ENCODE assay signal across 8 cellular contexts in the genomic region with DNA sequence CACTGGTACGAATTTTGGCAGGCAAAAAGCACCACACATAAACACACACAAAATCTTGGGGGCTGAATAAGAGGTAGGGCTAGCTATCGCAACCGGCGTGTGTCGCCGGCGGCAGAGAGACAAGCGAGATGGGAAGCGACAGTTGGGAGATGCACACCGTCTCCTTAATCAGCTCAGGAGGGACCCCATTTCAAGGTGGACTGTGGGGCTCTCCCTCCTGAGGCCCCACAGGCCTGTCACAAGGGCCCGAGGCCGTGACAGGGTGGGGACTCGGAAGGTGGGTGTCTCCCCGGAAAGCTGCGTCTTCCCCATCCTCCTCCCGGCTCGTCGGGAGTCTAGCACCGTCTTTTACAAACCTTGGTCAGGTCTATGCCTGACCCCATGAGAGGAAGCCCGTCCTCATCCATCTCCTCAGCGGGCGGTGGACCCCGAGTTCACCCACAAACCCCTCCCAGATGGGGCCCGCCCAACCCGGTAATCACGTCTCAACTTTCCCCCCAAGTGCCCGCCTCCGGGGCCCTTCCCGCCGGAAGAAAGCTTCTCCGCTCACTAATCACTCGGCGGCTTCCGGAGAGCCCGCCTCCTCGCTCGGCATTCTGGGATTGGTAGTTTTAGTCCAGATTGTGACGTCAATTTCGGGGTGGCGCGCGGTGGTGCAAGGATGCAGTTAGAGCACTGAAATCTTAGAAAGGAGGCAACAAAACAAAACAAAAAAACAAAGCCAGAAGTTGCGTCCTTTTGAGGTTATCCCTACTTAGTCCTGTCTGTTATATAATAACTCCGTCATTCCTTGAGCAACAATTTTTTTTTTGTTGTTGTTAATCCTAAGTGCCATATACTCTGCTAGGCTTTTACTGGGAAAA. TPM values are rescaled to one million over a fixed set of nuclear protein-coding genes. Genes with fewer than 3 reads are reported as not detected.
DNase-seq lines count a peak whose midpoint lies in the region; ATAC-seq and TF ChIP-seq lines count a peak whose summit lies in the region.

A gene with protein sequence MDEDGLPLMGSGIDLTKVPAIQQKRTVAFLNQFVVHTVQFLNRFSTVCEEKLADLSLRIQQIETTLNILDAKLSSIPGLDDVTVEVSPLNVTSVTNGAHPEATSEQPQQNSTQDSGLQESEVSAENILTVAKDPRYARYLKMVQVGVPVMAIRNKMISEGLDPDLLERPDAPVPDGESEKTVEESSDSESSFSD (minus strand): TSS at position 436 of the 863 bp plus-strand sequence. CDS start 29 bp downstream, at position 407.

- TF ChIP-seq CTCF in WERI-Rb-1 (IDR thresholded peaks at IDR 0.05; ENCODE audit: low read depth, low read length) (no peak), mammary epithelial cell (conservative IDR thresholded peaks at IDR 0.05 in 1 of 2, IDR thresholded peaks at IDR 0.05 in 1 of 2; ENCODE audit: extremely low read depth in 1 of 2, insufficient read depth in 1 of 2, low read depth in 1 of 2, low read length in 2 of 2) (no peak)

- H3K4me3 ChIP-seq in WERI-Rb-1 (ENCODE audit: low read depth, low read length): peak within 1 kb of the TSS; percentile 85
- H3K4me3 ChIP-seq in mammary epithelial cell (replicated peaks in 1 of 3; ENCODE audit: insufficient read depth in 1 of 3, low read depth in 2 of 3, low read length in 3 of 3): peak within 1 kb of the TSS; percentile 68 to 97 (median 74)
- peak within 1 kb of the TSS; percentile 85 for H3K4me3 ChIP-seq in iPS-18c (ENCODE audit: insufficient read depth, low read depth, low read length)
- peak within 1 kb of the TSS; percentile 93 to 97 (median 97) for H3K4me3 ChIP-seq in skeletal muscle tissue (ENCODE audit: low read length in 3 of 3)

- H3K9me3 ChIP-seq in WERI-Rb-1 (ENCODE audit: severe bottlenecking): no peaks in the 10 kb centered on the region
- H3K9me3 ChIP-seq in mammary epithelial cell (replicated peaks; ENCODE audit: insufficient read depth, low read length): no peaks in the 10 kb centered on the region
- peaks cover 3% of the 10 kb centered on the region for H3K9me3 ChIP-seq in iPS-18c (ENCODE audit: control insufficient read depth, insufficient read depth, low read length)
- no peaks in the 10 kb centered on the region for H3K9me3 ChIP-seq in skeletal muscle tissue (ENCODE audit: control insufficient read depth in 3 of 3, low read length in 3 of 3)

- peak within 1 kb of the TSS; percentile 94 for H2AFZ ChIP-seq in mammary epithelial cell (ENCODE audit: low read depth, low read length)

- H3K27me3 ChIP-seq in WERI-Rb-1 (ENCODE audit: insufficient read depth, low read depth, severe bottlenecking) (no peaks in the 10 kb centered on the region), mammary epithelial cell (ENCODE audit: insufficient read depth, low read length) (no peaks in the 10 kb centered on the region), skeletal muscle tissue (ENCODE audit: control insufficient read depth in 3 of 3, insufficient read depth in 3 of 3, low read length in 3 of 3) (no peaks in the 10 kb centered on the region)

- H3K36me3 ChIP-seq in WERI-Rb-1: no peaks in the 10 kb centered on the region
- H3K36me3 ChIP-seq in mammary epithelial cell (ENCODE audit: insufficient read depth, low read length): no peaks in the 10 kb centered on the region
- peaks cover 0 to 13% (median 5%) of the 10 kb centered on the region in 3 donors for H3K36me3 ChIP-seq in skeletal muscle tissue (ENCODE audit: control insufficient read depth in 3 of 3, insufficient read depth in 3 of 3, low read length in 3 of 3)

- ATAC-seq in GM18873 (IDR thresholded peaks at IDR 0.05; ENCODE audit: low FRiP score, unreplicated experiment): peak; percentile 94
- peak; percentile 94 for ATAC-seq in HG03139 (IDR thresholded peaks at IDR 0.05; ENCODE audit: unreplicated experiment)

- in situ Hi-C loops in ACHN (cut with HindIII; ENCODE audit: low pct_ligation_motif_present, low pct_unique_long_range_greater_than_20kb, low sequenced_read_pairs): no loop called here
- in situ Hi-C loops in mammary epithelial cell (cut with MboI; ENCODE audit: low sequenced_read_pairs in 2 of 2): no loop called here

- H4K20me1 ChIP-seq in mammary epithelial cell (ENCODE audit: insufficient read depth, low read length): no peaks in the 10 kb centered on the region

- H3K4me1 ChIP-seq in mammary epithelial cell (ENCODE audit: insufficient read depth, low read length) (peaks cover 4% of the 10 kb centered on the region), skeletal muscle tissue (ENCODE audit: control insufficient read depth in 3 of 3, insufficient read depth in 3 of 3, low read length in 3 of 3) (peaks cover 6 to 8% (median 6%) of the 10 kb centered on the region in 3 donors)

- dilution Hi-C loops in mammary epithelial cell (cut with HindIII; ENCODE audit: low sequenced_read_pairs): no loop called here

- TSS peak; percentile 52 for BruUV-seq in mammary epithelial cell (replicated peaks; lab: Mats Ljungman, UMichigan)

- H3K27ac ChIP-seq in WERI-Rb-1 (peak within 1 kb of the TSS; percentile 54), mammary epithelial cell (ENCODE audit: insufficient read depth, low read depth, low read length) (peak within 1 kb of the TSS; percentile 68), skeletal muscle tissue (ENCODE audit: low read depth, low read length) (peak within 1 kb of the TSS; percentile 88)

- peaks cover 7% of the 10 kb centered on the region for H3K79me2 ChIP-seq in mammary epithelial cell (ENCODE audit: insufficient read depth, low read length)

- CTCF ChIA-PET in mammary epithelial cell (lab: Charles Lee; ENCODE audit: low non-redundant PET): no interaction called here

- intact Hi-C loops in mammary epithelial cell (cut with micrococcal nuclease): loop anchor here (1.0 to 2.0 kb wide), 3 partner anchors 59 to 145 kb away; a partner anchor contains a TSS

- peak; percentile 98 for DNase-seq in ACHN
- DNase-seq in NCI-H2227 (lab: John Stamatoyannopoulos, UW; ENCODE audit: unreplicated experiment): peak; percentile 97
- peak; percentile 94 for DNase-seq in WERI-Rb-1
- DNase-seq in mammary epithelial cell: peak; percentile 90

- peak within 1 kb of the TSS; percentile 71 for H3K4me2 ChIP-seq in mammary epithelial cell (ENCODE audit: insufficient read depth, low read depth, low read length)

- WGBS in mammary epithelial cell (ENCODE audit: low coverage, missing lambda C conversion rate): under 1% methylated on average over 23 of the region's 44 CpGs

- H3K9ac ChIP-seq in mammary epithelial cell (ENCODE audit: insufficient read depth, low read length) (peak within 1 kb of the TSS; percentile 90), skeletal muscle tissue (ENCODE audit: low read depth in 1 of 3, low read length in 3 of 3) (peak within 1 kb of the TSS; percentile 80 to 94 (median 94))

RNA-seq across cellular contexts. Expression of the gene that starts here (rescaled TPM):
- total RNA-seq in mammary epithelial cell (10 to 100 TPM; 48.9 to 61.2 TPM), skeletal muscle tissue (40.7 TPM)
- 49.7 TPM for polyA plus RNA-seq in mammary epithelial cell
- 54.7 TPM for polyA minus RNA-seq in mammary epithelial cell

Comparison
In these comparisons a context has a peak if more than half of its experiments do, and no peak if none do; other contexts are left out.
1. Peak in every context shown above with its lines: DNase-seq, ATAC-seq, H3K4me3 ChIP-seq and H3K27ac ChIP-seq.